ENCODE assay signal across 1 cellular context in genomic region chrX:154397888-154398667, GRCh38.
TF ChIP-seq lines count a peak whose summit lies in the region.

Gene RPL10 (plus strand): TSS chrX:154398377. CDS start chrX:154398520, 143 bp downstream.

TF ChIP-seq in liver, 16 proteins besides CTCF, POLR2A, EP300 and RAD21 (continued from another document):
- TF ChIP-seq GABPA (IDR thresholded peaks at IDR 0.05 in 1 of 2, conservative IDR thresholded peaks at IDR 0.05 in 1 of 2) (peak in 1 of 2 donors; percentile 58), ATF3 (IDR thresholded peaks at IDR 0.05) (no peak), NR2F2 (IDR thresholded peaks at IDR 0.05) (peak; percentile 24), SP1 (IDR thresholded peaks at IDR 0.05) (peak; percentile 42), YY1 (IDR thresholded peaks at IDR 0.05) (peak; percentile 96)
